Comparison of ENCODE assay signal across 8 cellular contexts in genomic region chr3:148991219-148992026, GRCh38. TPM values are rescaled to one million over a fixed set of nuclear protein-coding genes. Genes with fewer than 3 reads are reported as not detected.
DNase-seq lines count a peak whose midpoint lies in the region; ATAC-seq, FAIRE-seq and TF ChIP-seq lines count a peak whose summit lies in the region.

Gene GYG1, plus strand, starts transcription at chr3:148991540. Its CDS starts 101 bp downstream, at chr3:148991641.

- H3K27ac ChIP-seq in A673 (ENCODE audit: low read depth, low read length, poor library complexity, severe bottlenecking) (no peak within 1 kb of the TSS), kidney (ENCODE audit: low read depth in 2 of 2, low read length in 2 of 2) (peak within 1 kb of the TSS; percentile 86 to 88)

- ATAC-seq in GM18517 (IDR thresholded peaks at IDR 0.05; ENCODE audit: unreplicated experiment) (peak; percentile 80), HG03039 (IDR thresholded peaks at IDR 0.05; ENCODE audit: unreplicated experiment) (peak; percentile 91)

- DNase-seq in A673 (ENCODE audit: low spot score) (peak; percentile 65), NCI-H2196 treated with DMSO at 0.1 percent for 48 hours (lab: John Stamatoyannopoulos, UW; ENCODE audit: unreplicated experiment) (peak; percentile 70), cerebellum (ENCODE audit: low spot score) (peak; percentile 80), kidney (peak; percentile 93)
- DNase-seq in activated CD4-positive, CD25-positive, alpha-beta regulatory T cell treated with anti-CD3 and anti-CD28 coated beads, Interleukin-2, amount 50 U/mL, for 72 hours, result peak; percentile 77
- DNase-seq in stimulated activated CD4-positive, alpha-beta T cell treated with anti-CD3 and anti-CD28 coated beads, Interleukin-15, amount 100 ng/mL, for 48 hours (ENCODE audit: low read depth in 2 of 2), result peak; percentile 50 to 60

- intact Hi-C loops in A673 (cut with micrococcal nuclease; ENCODE audit: unreplicated experiment), result no loop called here
- intact Hi-C loops in kidney (cut with DNase I), result no loop called here

- POLR2A ChIA-PET in A673 (lab: Charles Lee; ENCODE audit: low non-redundant PET), result no interaction called here

- H3K9ac ChIP-seq in kidney (ENCODE audit: low read length in 2 of 2), result peak within 1 kb of the TSS; percentile 52 to 77

- no peak for FAIRE-seq in kidney (lab: Jason Lieb, UNC)

- H3K4me3 ChIP-seq in A673 (ENCODE audit: low read depth, low read length, poor library complexity, severe bottlenecking), result peak within 1 kb of the TSS; percentile 74
- peak within 1 kb of the TSS; percentile 71 to 73 for H3K4me3 ChIP-seq in kidney (ENCODE audit: low read length in 2 of 2)

- no TSS peak for BruUV-seq in A673 (replicated peaks; lab: Mats Ljungman, UMichigan)

- H3K4me1 ChIP-seq in A673 (ENCODE audit: insufficient read depth, low read length, poor library complexity, severe bottlenecking) (no peaks in the 10 kb centered on the region), kidney (ENCODE audit: control insufficient read depth in 1 of 2, insufficient read depth in 1 of 2, low read depth in 1 of 2, low read length in 2 of 2) (peaks cover 0 to 7% of the 10 kb centered on the region in 2 donors)

- TF ChIP-seq CTCF in A673 (conservative IDR thresholded peaks at IDR 0.05; ENCODE audit: low read depth, low read length) (peak; percentile 46), kidney (IDR thresholded peaks at IDR 0.05; ENCODE audit: borderline replicate concordance, extremely low read depth, insufficient read depth) (peak; percentile 24)

- H3K9me3 ChIP-seq in A673 (ENCODE audit: low read depth, low read length, poor library complexity, severe bottlenecking), result no peaks in the 10 kb centered on the region
- no peaks in the 10 kb centered on the region for H3K9me3 ChIP-seq in kidney (ENCODE audit: control insufficient read depth in 1 of 2, low read length in 2 of 2)

- H3K36me3 ChIP-seq in A673 (ENCODE audit: insufficient read depth, low read length, poor library complexity, severe bottlenecking), result no peaks in the 10 kb centered on the region
- H3K36me3 ChIP-seq in kidney (ENCODE audit: control insufficient read depth in 1 of 2, insufficient read depth in 2 of 2, low read length in 2 of 2), result peaks cover 9 to 13% of the 10 kb centered on the region in 2 donors

- CTCF ChIA-PET in A673 (lab: Charles Lee), result no interaction called here

- H3K27me3 ChIP-seq in A673 (replicated peaks; ENCODE audit: insufficient read depth, low read depth, low read length, poor library complexity), result peaks cover 6% of the 10 kb centered on the region

RNA-seq across cellular contexts. Expression of gene GYG1, which starts in this region (rescaled TPM):
- total RNA-seq in A673 (2021) (5.1 and 8.7 TPM in 2 replicates), cerebellum (27.4 TPM), kidney (37.9 TPM)
- polyA plus RNA-seq in kidney (ENCODE audit: insufficient read depth, low read depth, low replicate concordance), result 31.3 TPM
